13 cellular contexts compared by ENCODE assay signal in genomic region chr11:34262601-34263081, GRCh38.
DNase-seq lines count a peak whose midpoint lies in the region; ATAC-seq, FAIRE-seq and TF ChIP-seq lines count a peak whose summit lies in the region.
"Had no signal": no experiment of that assay in that cellular context is flagged by ENCODE, and none has a peak within 500 bp of the region (broad histone marks: within the 10 kb centered on the region; RNA-seq: fewer than 3 reads in every experiment).

No MANE protein-coding gene starts in this region.

- H3K9me3 Mint-ChIP-seq in WTC11 (no peaks in the 10 kb centered on the region), osteocyte (ENCODE audit: unreplicated experiment) (no peaks in the 10 kb centered on the region)
- H3K9me3 Mint-ChIP-seq: nephron progenitor cell; stimulated activated naive CD8-positive, alpha-beta T cell treated with anti-CD3 and anti-CD28 coated beads, Interleukin-15, Interleukin-2, amounts not matched to agents 100 ng/mL and 50 ng/mL, for 24 hours had no signal

- FAIRE-seq in A549 (lab: Jason Lieb, UNC), result no peak

- H3K9ac ChIP-seq in HUES48 (ENCODE audit: low read depth, low read length), result no peak overlapping the region
- H3K9ac ChIP-seq in mesenchymal stem cell (ENCODE audit: low read length), result no peak overlapping the region

- H3K36me3 ChIP-seq in HUES48 (ENCODE audit: control insufficient read depth, insufficient read depth, low read length), result no peaks in the 10 kb centered on the region
- no peaks in the 10 kb centered on the region for H3K36me3 ChIP-seq in mesenchymal stem cell (ENCODE audit: control insufficient read depth in 1 of 2, insufficient read depth in 2 of 2, low read depth in 1 of 2, low read length in 2 of 2)
- no peaks in the 10 kb centered on the region for H3K36me3 ChIP-seq in uterus

- H3K4me1 Mint-ChIP-seq in WTC11, result peaks cover 37% of the 10 kb centered on the region
- H3K4me1 Mint-ChIP-seq in osteocyte (ENCODE audit: unreplicated experiment), result peaks cover 28% of the 10 kb centered on the region

- no peak for ATAC-seq in A549
- 0 out of 2 replicates have a peak, but pooled peaks have one; percentile 18 for ATAC-seq in WTC11
- no peak for ATAC-seq in HG03135 (IDR thresholded peaks at IDR 0.05; ENCODE audit: unreplicated experiment)

- H3K4me3 Mint-ChIP-seq in WTC11, result no peak overlapping the region
- H3K4me3 Mint-ChIP-seq in osteocyte (ENCODE audit: unreplicated experiment), result no peak overlapping the region
- H3K4me3 Mint-ChIP-seq: nephron progenitor cell; stimulated activated naive CD8-positive, alpha-beta T cell treated with anti-CD3 and anti-CD28 coated beads, Interleukin-15, Interleukin-2, amounts not matched to agents 100 ng/mL and 50 ng/mL, for 24 hours had no signal

- no peaks in the 10 kb centered on the region for H3K9me3 ChIP-seq in A549
- H3K9me3 ChIP-seq in HUES48 (ENCODE audit: control insufficient read depth, insufficient read depth, low read length), result no peaks in the 10 kb centered on the region
- no peaks in the 10 kb centered on the region for H3K9me3 ChIP-seq in mesenchymal stem cell (ENCODE audit: control insufficient read depth, low read length)
- H3K9me3 ChIP-seq in uterus, result no peaks in the 10 kb centered on the region

- H3K36me3 Mint-ChIP-seq in WTC11, result no peaks in the 10 kb centered on the region
- H3K36me3 Mint-ChIP-seq in osteocyte (ENCODE audit: unreplicated experiment), result no peaks in the 10 kb centered on the region

- intact Hi-C loops in uterus (cut with DNase I; ENCODE audit: low total_unique reads), result loop anchor here (10.0 kb wide), 1 partner anchor 82 kb away; no protein-coding TSS in a partner anchor

- H2BK15ac ChIP-seq in mesenchymal stem cell (ENCODE audit: low read depth, poor library complexity, severe bottlenecking), result no peak overlapping the region

- H3K27ac ChIP-seq in A549, result peak overlapping the region; percentile 6 to 80; a peak in 4 of 6 replicates
- peak overlapping the region; percentile 9 for H3K27ac ChIP-seq in HUES48 (ENCODE audit: low read depth, low read length)
- H3K27ac ChIP-seq in mesenchymal stem cell (ENCODE audit: low read length, poor library complexity, severe bottlenecking), result peak overlapping the region; percentile 42
- H3K27ac ChIP-seq in uterus, result peak overlapping the region in 1 of 2 donors; percentile 82

- H3K27me3 Mint-ChIP-seq in WTC11 (ENCODE audit: low read depth) (no peaks in the 10 kb centered on the region), osteocyte (ENCODE audit: unreplicated experiment) (peaks cover 3% of the 10 kb centered on the region)
- H3K27me3 Mint-ChIP-seq: stimulated activated naive CD8-positive, alpha-beta T cell treated with anti-CD3 and anti-CD28 coated beads, Interleukin-15, Interleukin-2, amounts not matched to agents 100 ng/mL and 50 ng/mL, for 24 hours had no signal

- H2AFZ ChIP-seq in mesenchymal stem cell (ENCODE audit: low read depth, low read length), result no peak overlapping the region

- H3K14ac ChIP-seq in mesenchymal stem cell (ENCODE audit: low read length in 2 of 2), result no peak overlapping the region

- no peak for TF ChIP-seq CTCF in A549 (IDR thresholded peaks at IDR 0.05)
- no peak for TF ChIP-seq CTCF in WTC11 (IDR thresholded peaks at IDR 0.05)
- TF ChIP-seq CTCF in GM20000 (IDR thresholded peaks at IDR 0.05; ENCODE audit: extremely low read depth, missing control alignments), result no peak
- TF ChIP-seq CTCF in osteocyte (IDR thresholded peaks at IDR 0.05), result no peak
- no peak for TF ChIP-seq CTCF in uterus (IDR thresholded peaks at IDR 0.05)

- no peak overlapping the region for H4K8ac ChIP-seq in mesenchymal stem cell (ENCODE audit: low read length)

- H2BK120ac ChIP-seq in mesenchymal stem cell (ENCODE audit: low read depth, low read length), result no peak overlapping the region

- CTCF ChIA-PET in A549 (lab: Yijun Ruan, JAX) (interaction anchor here (0.5 to 2.7 kb wide), 7 partner anchors 10 to 455 kb away, joined by 3 to 11 read pairs (median 3); no protein-coding TSS in a partner anchor), WTC11 (lab: Charles Lee) (interaction anchor here (0.9 to 2.3 kb wide), 6 partner anchors 11 to 94 kb away, joined by 3 to 16 read pairs (median 3); partner anchors contain the start of gene ABTB2)

- H3K4me2 ChIP-seq in A549, result peak overlapping the region; percentile 39
- H3K4me2 ChIP-seq in mesenchymal stem cell (ENCODE audit: low read length, poor library complexity, severe bottlenecking), result no peak overlapping the region

- POLR2A ChIA-PET in A549 (lab: Yijun Ruan, JAX) (interaction anchor here (0.9 to 1.3 kb wide), 4 partner anchors 11 to 95 kb away, joined by 3 to 8 read pairs (median 4); partner anchors contain the start of gene ABTB2), WTC11 (lab: Charles Lee) (no interaction called here)

- H3K4me1 ChIP-seq in A549 (peaks cover 60% of the 10 kb centered on the region), HUES48 (ENCODE audit: control insufficient read depth, insufficient read depth, low read length) (peaks cover 14% of the 10 kb centered on the region), mesenchymal stem cell (ENCODE audit: control insufficient read depth, insufficient read depth, low read depth, low read length) (peaks cover 24% of the 10 kb centered on the region), uterus (peaks cover 0 to 16% of the 10 kb centered on the region in 2 donors)

- H4K91ac ChIP-seq in mesenchymal stem cell (ENCODE audit: low read length), result no peak overlapping the region

- DNase-seq in A549 (ENCODE audit: low read depth in 1 of 2, low spot score in 1 of 2) (no peak), WTC11 (ENCODE audit: low spot score) (no peak), mesenchymal stem cell (no peak), GM20000 (ENCODE audit: low spot score) (no peak), osteocyte (ENCODE audit: extremely low spot score, unreplicated experiment) (no peak), uterus (no peak)
- DNase-seq: H7, KBM-7, NCI-H1694, nephron progenitor cell had no signal

- H3K18ac ChIP-seq in mesenchymal stem cell (ENCODE audit: low read depth in 1 of 2, low read length in 2 of 2), result no peak overlapping the region

- 85% methylated on average over 5 of the region's 6 CpGs for WGBS in A549 (ENCODE audit: missing lambda C conversion rate)
- WGBS in mesenchymal stem cell, result 88% methylated on average over 6 of the region's 6 CpGs

- TF ChIP-seq POLR2A in A549 (IDR thresholded peaks at IDR 0.05; ENCODE audit: low read length), result no peak
- TF ChIP-seq POLR2A in uterus (IDR thresholded peaks at IDR 0.05), result no peak

- H3K4me3 ChIP-seq in A549 (no peak overlapping the region), HUES48 (ENCODE audit: low read depth, low read length) (no peak overlapping the region), mesenchymal stem cell (ENCODE audit: insufficient read depth in 1 of 2, low read depth in 1 of 2, low read length in 2 of 2) (no peak overlapping the region), uterus (no peak overlapping the region)

- no peak overlapping the region for H3K4ac ChIP-seq in mesenchymal stem cell (ENCODE audit: low read depth in 1 of 2, low read length in 2 of 2)

- H2BK12ac ChIP-seq in mesenchymal stem cell (ENCODE audit: low read length in 2 of 2), result no peak overlapping the region

- TF ChIP-seq EP300 in A549 (IDR thresholded peaks at IDR 0.05), result no peak

- no peak for TF ChIP-seq RAD21 in A549 (conservative IDR thresholded peaks at IDR 0.05 in 1 of 2, IDR thresholded peaks at IDR 0.05 in 1 of 2)

- no peak overlapping the region for H3K23ac ChIP-seq in mesenchymal stem cell (ENCODE audit: low read length in 2 of 2)

- H2BK5ac ChIP-seq in mesenchymal stem cell (ENCODE audit: low read depth, low read length, poor library complexity, severe bottlenecking), result no peak overlapping the region

- H3K27ac Mint-ChIP-seq in WTC11, result peak overlapping the region; percentile 50; the same call in 1 of the 2 replicates
- H3K27ac Mint-ChIP-seq in osteocyte (ENCODE audit: unreplicated experiment), result no peak overlapping the region
- H3K27ac Mint-ChIP-seq: nephron progenitor cell; stimulated activated naive CD8-positive, alpha-beta T cell treated with anti-CD3 and anti-CD28 coated beads, Interleukin-15, Interleukin-2, amounts not matched to agents 100 ng/mL and 50 ng/mL, for 24 hours had no signal

- H3K27me3 ChIP-seq in HUES48 (ENCODE audit: control insufficient read depth, insufficient read depth, low read length) (no peaks in the 10 kb centered on the region), mesenchymal stem cell (ENCODE audit: control insufficient read depth in 1 of 2, insufficient read depth in 1 of 2, low read length in 2 of 2) (no peaks in the 10 kb centered on the region), uterus (no peaks in the 10 kb centered on the region)

- H3K79me1 ChIP-seq in mesenchymal stem cell (replicated peaks; ENCODE audit: low read length, poor library complexity, severe bottlenecking), result peaks cover 36% of the 10 kb centered on the region

- H2AK5ac ChIP-seq in mesenchymal stem cell (ENCODE audit: low read length, severe bottlenecking), result peak overlapping the region; percentile 7

TF ChIP-seq in A549, 52 proteins besides CTCF, POLR2A, EP300 and RAD21:
- no peak for TF ChIP-seq HOXB5 (CRISPR knock-in tag; IDR thresholded peaks at IDR 0.05)
TF ChIP-seq in A549: peak in this region for 0.

TF ChIP-seq in WTC11, 78 proteins besides CTCF, POLR2A, EP300 and RAD21 (continues in another document):
- no peak for TF ChIP-seq AFF4 (CRISPR knock-in tag; IDR thresholded peaks at IDR 0.05; ENCODE audit: borderline replicate concordance)
